Comparison of ENCODE assay signal across 7 cellular contexts in genomic region chr7:84855758-84856157, GRCh38.
"Had no signal": no experiment of that assay in that cellular context is flagged by ENCODE, and none has a peak within 500 bp of the region (broad histone marks: within the 10 kb centered on the region; RNA-seq: fewer than 3 reads in every experiment).

No MANE protein-coding gene starts in this region.

- H3K9me3 ChIP-seq: HAP-1 had no signal

- H3K4me1 ChIP-seq: HAP-1 had no signal

- H3K4me2 ChIP-seq: KMS-11 had no signal

- H3K36me3 ChIP-seq: HAP-1 had no signal

- H3K4me3 ChIP-seq: HAP-1 had no signal

- H3K9ac ChIP-seq: KMS-11 had no signal

- H3K27ac ChIP-seq: KMS-11 had no signal

- DNase-seq: GOT3, H7, HFFc6, IMR-90, KBM-7 had no signal
